ENCODE assay signal across 30 cellular contexts in genomic region chr3:18432752-18433151, GRCh38. TPM values are rescaled to one million over a fixed set of nuclear protein-coding genes. Genes with fewer than 3 reads are reported as not detected.
DNase-seq lines count a peak whose midpoint lies in the region; ATAC-seq and TF ChIP-seq lines count a peak whose summit lies in the region.
"Had no signal": no experiment of that assay in that cellular context is flagged by ENCODE, and none has a peak within 500 bp of the region (broad histone marks: within the 10 kb centered on the region; RNA-seq: fewer than 3 reads in every experiment).

No MANE protein-coding gene starts in this region.

- peak overlapping the region; percentile 85 for H3K4me3 Mint-ChIP-seq in activated CD4-positive, alpha-beta T cell treated with anti-CD3 and anti-CD28 coated beads for 36 hours
- H3K4me3 Mint-ChIP-seq in CD4-positive, alpha-beta T cell = peak overlapping the region; percentile 90
- H3K4me3 Mint-ChIP-seq in activated CD4-positive, alpha-beta memory T cell treated with anti-CD3 and anti-CD28 coated beads for 36 hours = peak overlapping the region; percentile 72
- peak overlapping the region in 4 of 5 donors; percentile 8 to 49 (median 30) for H3K4me3 Mint-ChIP-seq in immature natural killer cell
- H3K4me3 Mint-ChIP-seq: GM23338; stimulated activated naive B cell treated with anti-CD40 and anti-IgM and Interleukin-4, amounts not matched to agents 10 μg/mL and 1 μg/mL and 100 μg/mL, for 72 hours had no signal

- no peaks in the 10 kb centered on the region for H3K9me3 Mint-ChIP-seq in activated CD4-positive, alpha-beta T cell treated with anti-CD3 and anti-CD28 coated beads for 36 hours (ENCODE audit: low read depth)
- H3K9me3 Mint-ChIP-seq in CD4-positive, alpha-beta T cell = no peaks in the 10 kb centered on the region
- no peaks in the 10 kb centered on the region for H3K9me3 Mint-ChIP-seq in activated CD4-positive, alpha-beta memory T cell treated with anti-CD3 and anti-CD28 coated beads for 36 hours
- H3K9me3 Mint-ChIP-seq in immature natural killer cell = no peaks in the 10 kb centered on the region
- H3K9me3 Mint-ChIP-seq: GM23338; stimulated activated naive B cell treated with anti-CD40 and anti-IgM and Interleukin-4, amounts not matched to agents 10 μg/mL and 1 μg/mL and 100 μg/mL, for 72 hours had no signal

- H3K9me3 ChIP-seq in CD4-positive, alpha-beta T cell (ENCODE audit: control insufficient read depth, low read length) = no peaks in the 10 kb centered on the region
- H3K9me3 ChIP-seq: ascending aorta, colonic mucosa, left ventricle myocardium inferior, psoas muscle, sigmoid colon, thoracic aorta, uterus had no signal

- no peaks in the 10 kb centered on the region for H3K27me3 Mint-ChIP-seq in activated CD4-positive, alpha-beta T cell treated with anti-CD3 and anti-CD28 coated beads for 36 hours
- no peaks in the 10 kb centered on the region for H3K27me3 Mint-ChIP-seq in CD4-positive, alpha-beta T cell
- peaks cover 1% of the 10 kb centered on the region for H3K27me3 Mint-ChIP-seq in activated CD4-positive, alpha-beta memory T cell treated with anti-CD3 and anti-CD28 coated beads for 36 hours
- peaks cover 0 to 2% (median 0%) of the 10 kb centered on the region in 3 donors for H3K27me3 Mint-ChIP-seq in immature natural killer cell (ENCODE audit: low read depth in 3 of 3)
- H3K27me3 Mint-ChIP-seq: stimulated activated naive B cell treated with anti-CD40 and anti-IgM and Interleukin-4, amounts not matched to agents 10 μg/mL and 1 μg/mL and 100 μg/mL, for 72 hours had no signal

- intact Hi-C loops in activated CD4-positive, alpha-beta T cell treated with anti-CD3 and anti-CD28 coated beads for 36 hours (cut with DNase I, micrococcal nuclease) = no loop called here
- intact Hi-C loops in CD4-positive, alpha-beta T cell (cut with DNase I, micrococcal nuclease) = no loop called here
- intact Hi-C loops in activated CD4-positive, alpha-beta memory T cell treated with anti-CD3 and anti-CD28 coated beads for 36 hours (cut with micrococcal nuclease) = no loop called here

- H3K36me3 Mint-ChIP-seq in activated CD4-positive, alpha-beta T cell treated with anti-CD3 and anti-CD28 coated beads for 36 hours (ENCODE audit: low read depth) = peaks cover 86% of the 10 kb centered on the region
- peaks cover 51% of the 10 kb centered on the region for H3K36me3 Mint-ChIP-seq in CD4-positive, alpha-beta T cell (ENCODE audit: low read depth)
- H3K36me3 Mint-ChIP-seq in activated CD4-positive, alpha-beta memory T cell treated with anti-CD3 and anti-CD28 coated beads for 36 hours = peaks cover 84% of the 10 kb centered on the region
- H3K36me3 Mint-ChIP-seq in immature natural killer cell = peaks cover 0 to 3% (median 0%) of the 10 kb centered on the region in 3 donors

- peak overlapping the region; percentile 93 for H3K27ac Mint-ChIP-seq in activated CD4-positive, alpha-beta T cell treated with anti-CD3 and anti-CD28 coated beads for 36 hours
- peak overlapping the region; percentile 96 for H3K27ac Mint-ChIP-seq in CD4-positive, alpha-beta T cell
- peak overlapping the region; percentile 72 for H3K27ac Mint-ChIP-seq in activated CD4-positive, alpha-beta memory T cell treated with anti-CD3 and anti-CD28 coated beads for 36 hours
- H3K27ac Mint-ChIP-seq in immature natural killer cell = peak overlapping the region in 1 of 6 donors; percentile 51
- H3K27ac Mint-ChIP-seq: GM23338; stimulated activated naive B cell treated with anti-CD40 and anti-IgM and Interleukin-4, amounts not matched to agents 10 μg/mL and 1 μg/mL and 100 μg/mL, for 72 hours had no signal

- CTCF ChIA-PET in activated CD4-positive, alpha-beta T cell treated with anti-CD3 and anti-CD28 coated beads for 36 hours (lab: Charles Lee) = interaction anchor here (1.2 to 1.7 kb wide), 2 partner anchors 292 to 325 kb away, joined by 4 to 5 read pairs; no protein-coding TSS in a partner anchor
- CTCF ChIA-PET in CD4-positive, alpha-beta T cell (lab: Charles Lee) = interaction anchor here (0.7 to 1.2 kb wide), 3 partner anchors 9 to 325 kb away, joined by 3 read pairs; no protein-coding TSS in a partner anchor
- CTCF ChIA-PET in activated CD4-positive, alpha-beta memory T cell treated with anti-CD3 and anti-CD28 coated beads for 36 hours (lab: Charles Lee) = no interaction called here

- peaks cover 55% of the 10 kb centered on the region for H3K4me1 Mint-ChIP-seq in activated CD4-positive, alpha-beta T cell treated with anti-CD3 and anti-CD28 coated beads for 36 hours
- H3K4me1 Mint-ChIP-seq in CD4-positive, alpha-beta T cell (ENCODE audit: low read depth) = peaks cover 84% of the 10 kb centered on the region
- peaks cover 66% of the 10 kb centered on the region for H3K4me1 Mint-ChIP-seq in activated CD4-positive, alpha-beta memory T cell treated with anti-CD3 and anti-CD28 coated beads for 36 hours (ENCODE audit: low read depth)
- H3K4me1 Mint-ChIP-seq in immature natural killer cell = peaks cover 55 to 99% of the 10 kb centered on the region in 2 donors

- TF ChIP-seq CTCF in CD4-positive, alpha-beta T cell (IDR thresholded peaks at IDR 0.05) = no peak

- H3K27me3 ChIP-seq in CD4-positive, alpha-beta T cell (ENCODE audit: control insufficient read depth, insufficient read depth, low read length) = no peaks in the 10 kb centered on the region
- H3K27me3 ChIP-seq: ascending aorta, cardiac muscle cell, colonic mucosa, sigmoid colon had no signal

- POLR2A ChIA-PET in activated CD4-positive, alpha-beta T cell treated with anti-CD3 and anti-CD28 coated beads for 36 hours (lab: Charles Lee) = interaction anchor here (0.6 to 1.0 kb wide), 2 partner anchors 246 to 325 kb away, joined by 3 to 6 read pairs; no protein-coding TSS in a partner anchor
- POLR2A ChIA-PET in CD4-positive, alpha-beta T cell (lab: Charles Lee) = interaction anchor here (0.6 to 6.0 kb wide), 9 partner anchors 9 to 406 kb away, joined by 3 to 98 read pairs (median 3); no protein-coding TSS in a partner anchor
- POLR2A ChIA-PET in activated CD4-positive, alpha-beta memory T cell treated with anti-CD3 and anti-CD28 coated beads for 36 hours (lab: Charles Lee) = interaction anchor here (0.6 to 5.7 kb wide), 5 partner anchors 9 to 558 kb away, joined by 3 to 95 read pairs (median 4); no protein-coding TSS in a partner anchor

- no peak for DNase-seq in activated CD4-positive, alpha-beta T cell treated with anti-CD3 and anti-CD28 coated beads for 36 hours
- no peak for DNase-seq in activated CD4-positive, alpha-beta T cell treated with anti-CD3 and anti-CD28 coated beads, Interleukin-2, amount 50 U/mL, for 48 hours
- DNase-seq in CD4-positive, alpha-beta T cell = no peak
- no peak for DNase-seq in activated CD4-positive, alpha-beta memory T cell treated with anti-CD3 and anti-CD28 coated beads for 36 hours
- DNase-seq in immature natural killer cell = no peak
- no peak for DNase-seq in RPMI8226
- no peak for DNase-seq in SKM-1 (lab: John Stamatoyannopoulos, UW; ENCODE audit: unreplicated experiment)
- DNase-seq in stimulated activated CD4-positive, alpha-beta T cell treated with anti-CD3 and anti-CD28 coated beads, Interleukin-4, amount 100 ng/mL, for 24 hours = no peak
- DNase-seq: activated gamma-delta T cell treated with Interleukin-2 at 50 U/mL for 16 hours; colonic mucosa; effector CD8-positive, alpha-beta T cell; Kasumi-1; left ventricle myocardium inferior; mesendoderm; NCI-H1694 treated with DMSO at 0.1 percent for 48 hours; NCI-H526 treated with DMSO at 0.1 percent for 48 hours; nucleus accumbens; psoas muscle; SHP77 treated with DMSO at 0.1 percent for 48 hours; sigmoid colon; stimulated activated CD4-positive, alpha-beta T cell treated with anti-CD3 and anti-CD28 coated beads, Interleukin-4, amount 100 ng/mL, for 4 hours; stimulated activated naive B cell treated with anti-CD40 and anti-IgM and Interleukin-4, amounts not matched to agents 10 μg/mL and 1 μg/mL and 100 μg/mL, for 72 hours; uterus had no signal

- no peak overlapping the region for H3K27ac ChIP-seq in CD4-positive, alpha-beta T cell (ENCODE audit: low read depth, low read length)
- H3K27ac ChIP-seq: ascending aorta, cardiac muscle cell, colonic mucosa, left ventricle myocardium inferior, psoas muscle, sigmoid colon, thoracic aorta, uterus had no signal

- ATAC-seq in activated CD4-positive, alpha-beta T cell treated with anti-CD3 and anti-CD28 coated beads for 36 hours = no peak
- ATAC-seq in CD4-positive, alpha-beta T cell (ENCODE audit: poor library complexity) = no peak
- ATAC-seq: activated CD4-positive, CD25-positive, alpha-beta regulatory T cell treated with anti-CD3 and anti-CD28 coated beads, Interleukin-2, amount 50 U/mL, for 24 hours; GM23338; HepG2; Panc1; psoas muscle; stimulated activated naive B cell treated with anti-CD40 and anti-IgM and Interleukin-4, amounts not matched to agents 10 μg/mL and 1 μg/mL and 100 μg/mL, for 72 hours had no signal

RNA-seq across cellular contexts. Expression of gene SATB1, which starts 7.6 kb away (rescaled TPM):
- 100 to 1,000 TPM; 471 to 590 TPM for total RNA-seq in activated CD4-positive, alpha-beta T cell treated with anti-CD3 and anti-CD28 coated beads for 36 hours
- total RNA-seq in CD4-positive, alpha-beta T cell = 100 to 1,000 TPM; 390 to 393 TPM
- total RNA-seq in activated CD4-positive, alpha-beta memory T cell treated with anti-CD3 and anti-CD28 coated beads for 36 hours = 100 to 1,000 TPM; 546 to 561 TPM
- polyA plus RNA-seq in immature natural killer cell = 10 to 100 TPM; 42.7 to 100.0 (median 76.0) TPM
- total RNA-seq: HepG2 had no signal

Comparison
In these comparisons a context has a peak if more than half of its experiments do, and no peak if none do; other contexts are left out.
1. H3K4me3 Mint-ChIP-seq: peak in every context shown above with its lines; median percentile 90 in CD4-positive, alpha-beta T cell; 85 in activated CD4-positive, alpha-beta T cell treated with anti-CD3 and anti-CD28 coated beads for 36 hours; 72 in activated CD4-positive, alpha-beta memory T cell treated with anti-CD3 and anti-CD28 coated beads for 36 hours; 30 in immature natural killer cell.